9 cellular contexts compared by ENCODE assay signal in genomic region chr1:225445644-225446297, GRCh38. TPM values are rescaled to one million over a fixed set of nuclear protein-coding genes. Genes with fewer than 3 reads are reported as not detected.
A peak's percentile ranks its signal among the peaks of the same experiment; 100 is the strongest.
DNase-seq lines count a peak whose midpoint lies in the region; ATAC-seq and TF ChIP-seq lines count a peak whose summit lies in the region.
"Had no signal": no experiment of that assay in that cellular context is flagged by ENCODE, and none has a peak within 500 bp of the region (broad histone marks: within the 10 kb centered on the region; RNA-seq: fewer than 3 reads in every experiment).

No MANE protein-coding gene starts in this region.

- H3K27me3 Mint-ChIP-seq in IgD-negative memory B cell: no peaks in the 10 kb centered on the region

- H3K27ac Mint-ChIP-seq in IgD-negative memory B cell: peak overlapping the region; percentile 59 to 94 (median 79)

- no peaks in the 10 kb centered on the region for H3K36me3 Mint-ChIP-seq in IgD-negative memory B cell
- H3K36me3 Mint-ChIP-seq: neural progenitor cell had no signal

- H3K27ac ChIP-seq in 22Rv1 (peak overlapping the region; percentile 34), brain microvascular endothelial cell (peak overlapping the region; percentile 16), mucosa of rectum (ENCODE audit: low read depth in 2 of 2, low read length in 2 of 2) (peak overlapping the region; percentile 88 to 95)
- H3K27ac ChIP-seq: neural progenitor cell had no signal

- ATAC-seq in GM21390 (IDR thresholded peaks at IDR 0.05; ENCODE audit: unreplicated experiment): no peak

- no peaks in the 10 kb centered on the region for H3K9me3 ChIP-seq in mucosa of rectum (ENCODE audit: control insufficient read depth in 2 of 2, low read length in 2 of 2)

- H3K4me1 ChIP-seq in mucosa of rectum (ENCODE audit: control insufficient read depth in 2 of 2, insufficient read depth in 2 of 2, low read length in 2 of 2): peaks cover 59 to 68% of the 10 kb centered on the region in 2 donors

- H3K27me3 ChIP-seq in brain microvascular endothelial cell (replicated peaks): no peaks in the 10 kb centered on the region
- no peaks in the 10 kb centered on the region for H3K27me3 ChIP-seq in mucosa of rectum (ENCODE audit: control insufficient read depth in 2 of 2, insufficient read depth in 2 of 2, low read length in 2 of 2)
- H3K27me3 ChIP-seq: neural progenitor cell had no signal

- H3K9me3 Mint-ChIP-seq in IgD-negative memory B cell: no peaks in the 10 kb centered on the region
- H3K9me3 Mint-ChIP-seq: neural progenitor cell had no signal

- TF ChIP-seq CTCF in 22Rv1 (IDR thresholded peaks at IDR 0.05) (no peak), brain microvascular endothelial cell (IDR thresholded peaks at IDR 0.05; ENCODE audit: low read depth, low read length, missing control alignments) (no peak)

- no peak for DNase-seq in brain microvascular endothelial cell
- DNase-seq in hepatic stellate cell (ENCODE audit: low spot score): no peak
- DNase-seq in hippocampal formation (lab: John Stamatoyannopoulos, UW): no peak
- no peak for DNase-seq in stimulated activated CD4-positive, alpha-beta T cell treated with anti-CD3 and anti-CD28 coated beads, Interleukin-4, amount 100 ng/mL, for 1 hour

- peaks cover 26 to 47% (median 29%) of the 10 kb centered on the region in 3 donors for H3K4me1 Mint-ChIP-seq in IgD-negative memory B cell

- peak overlapping the region in 3 of 4 donors; percentile 80 to 89 (median 86) for H3K4me3 Mint-ChIP-seq in IgD-negative memory B cell

- in situ Hi-C loops in brain microvascular endothelial cell (cut with HindIII; ENCODE audit: low pct_ligation_motif_present, low sequenced_read_pairs): no loop called here

- H3K36me3 ChIP-seq in brain microvascular endothelial cell (replicated peaks) (no peaks in the 10 kb centered on the region), mucosa of rectum (ENCODE audit: control insufficient read depth in 2 of 2, insufficient read depth in 2 of 2, low read length in 2 of 2) (no peaks in the 10 kb centered on the region)
- H3K36me3 ChIP-seq: neural progenitor cell had no signal

- peak overlapping the region; percentile 48 to 66 for H3K9ac ChIP-seq in mucosa of rectum (ENCODE audit: low read depth in 1 of 2, low read length in 2 of 2)
- H3K9ac ChIP-seq: neural progenitor cell had no signal

- H3K4me3 ChIP-seq in brain microvascular endothelial cell (ENCODE audit: low read depth, low read length) (no peak overlapping the region), mucosa of rectum (ENCODE audit: low read length in 2 of 2) (peak overlapping the region in 1 of 2 donors; percentile 67)
- H3K4me3 ChIP-seq: neural progenitor cell had no signal

RNA-seq across cellular contexts. Expression of gene LBR, which starts 17.9 kb away (rescaled TPM):
- 82.2 TPM for polyA plus RNA-seq in IgD-negative memory B cell

Comparison
In these comparisons a context has a peak if more than half of its experiments do, and no peak if none do; other contexts are left out.
1. H3K27ac ChIP-seq: peak in every context shown above with its lines; median percentile 92 in mucosa of rectum; 34 in 22Rv1; 16 in brain microvascular endothelial cell.